In genomic region chr9:93154293-93154903, GRCh38 we compare ENCODE assay signal across 9 cellular contexts. TPM values are rescaled to one million over a fixed set of nuclear protein-coding genes. Genes with fewer than 3 reads are reported as not detected.
A peak's percentile ranks its signal among the peaks of the same experiment; 100 is the strongest.
DNase-seq lines count a peak whose midpoint lies in the region; ATAC-seq and TF ChIP-seq lines count a peak whose summit lies in the region.
"Had no signal": no experiment of that assay in that cellular context is flagged by ENCODE, and none has a peak within 500 bp of the region (broad histone marks: within the 10 kb centered on the region; RNA-seq: fewer than 3 reads in every experiment).

No MANE protein-coding gene starts in this region.

- CTCF ChIA-PET in CD4-positive, alpha-beta memory T cell (lab: Charles Lee; ENCODE audit: partially characterized antibody): interaction anchor here (0.7 to 2.1 kb wide), 7 partner anchors 10 to 151 kb away, joined by 3 to 7 read pairs (median 3); no protein-coding TSS in a partner anchor
- CTCF ChIA-PET in PC-9 (lab: Charles Lee): interaction anchor here (0.6 to 1.2 kb wide), 6 partner anchors 10 to 200 kb away, joined by 3 to 10 read pairs (median 3); no protein-coding TSS in a partner anchor

- TF ChIP-seq CTCF in GM13977 (IDR thresholded peaks at IDR 0.05; ENCODE audit: extremely low read depth, insufficient read depth, missing control alignments) (peak; percentile 65), PC-9 (conservative IDR thresholded peaks at IDR 0.05) (peak; percentile 86), cardiac fibroblast (IDR thresholded peaks at IDR 0.05; ENCODE audit: low read depth, low read length) (peak; percentile 65)

- peak in 4 of 5 donors; percentile 25 to 39 (median 38) for DNase-seq in CD4-positive, alpha-beta memory T cell
- peak; percentile 59 for DNase-seq in GM13977 (ENCODE audit: low spot score)
- peak in 1 of 2 experiments; percentile 60 for DNase-seq in PC-9
- DNase-seq in cardiac fibroblast (ENCODE audit: low read depth in 2 of 2): peak; percentile 18 to 23
- peak in 7 of 10 donors; percentile 18 to 50 (median 39) for DNase-seq in naive thymus-derived CD8-positive, alpha-beta T cell

- no peaks in the 10 kb centered on the region for H3K27me3 ChIP-seq in CD4-positive, alpha-beta memory T cell (ENCODE audit: insufficient read depth, low read length)
- no peaks in the 10 kb centered on the region for H3K27me3 ChIP-seq in PC-9 (ENCODE audit: insufficient read depth, low read depth)

- H3K27ac Mint-ChIP-seq in CD4-positive, alpha-beta memory T cell: peak overlapping the region in 2 of 7 donors; percentile 10 to 25
- peak overlapping the region in 4 of 10 donors; percentile 44 to 69 (median 61) for H3K27ac Mint-ChIP-seq in naive thymus-derived CD8-positive, alpha-beta T cell

- H3K4me3 Mint-ChIP-seq in CD4-positive, alpha-beta memory T cell: no peak overlapping the region
- no peak overlapping the region for H3K4me3 Mint-ChIP-seq in naive thymus-derived CD8-positive, alpha-beta T cell

- H3F3A ChIP-seq in PC-9 (ENCODE audit: insufficient read depth, low read depth): peaks cover 8% of the 10 kb centered on the region; the same call in 1 of the 2 replicates

- no peak overlapping the region for H3K4me2 ChIP-seq in PC-9

- no peak overlapping the region for H3K27ac ChIP-seq in CD4-positive, alpha-beta memory T cell (ENCODE audit: low read depth, low read length)
- no peak overlapping the region for H3K27ac ChIP-seq in PC-9
- H3K27ac ChIP-seq: thoracic aorta had no signal

- H4K20me1 ChIP-seq in PC-9 (ENCODE audit: insufficient read depth): no peaks in the 10 kb centered on the region

- H2AFZ ChIP-seq in PC-9: no peak overlapping the region

- POLR2A ChIA-PET in CD4-positive, alpha-beta memory T cell (lab: Charles Lee; ENCODE audit: partially characterized antibody): interaction anchor here (1.8 kb wide), 1 partner anchor 10 kb away, joined by 5 read pairs; no protein-coding TSS in a partner anchor
- POLR2A ChIA-PET in PC-9 (lab: Charles Lee; ENCODE audit: unreplicated experiment): interaction anchor here (0.8 kb wide), 1 partner anchor 298 kb away, joined by 4 read pairs; no protein-coding TSS in a partner anchor
- POLR2A ChIA-PET in naive thymus-derived CD8-positive, alpha-beta T cell (lab: Charles Lee): no interaction called here

- H3K27me3 Mint-ChIP-seq in CD4-positive, alpha-beta memory T cell: no peaks in the 10 kb centered on the region
- no peaks in the 10 kb centered on the region for H3K27me3 Mint-ChIP-seq in naive thymus-derived CD8-positive, alpha-beta T cell

- intact Hi-C loops in CD4-positive, alpha-beta memory T cell (cut with micrococcal nuclease): no loop called here
- intact Hi-C loops in PC-9 (cut with micrococcal nuclease; ENCODE audit: unreplicated experiment): loop anchor here (2.0 kb wide), 2 partner anchors 46 to 198 kb away; no protein-coding TSS in a partner anchor

- H3K4me1 Mint-ChIP-seq in CD4-positive, alpha-beta memory T cell: peaks cover 8 to 17% (median 12%) of the 10 kb centered on the region in 4 donors
- H3K4me1 Mint-ChIP-seq in naive thymus-derived CD8-positive, alpha-beta T cell: peaks cover 1 to 11% (median 2%) of the 10 kb centered on the region in 4 donors

- no peaks in the 10 kb centered on the region for H3K36me3 Mint-ChIP-seq in CD4-positive, alpha-beta memory T cell
- no peaks in the 10 kb centered on the region for H3K36me3 Mint-ChIP-seq in naive thymus-derived CD8-positive, alpha-beta T cell

- H3K9me3 Mint-ChIP-seq in CD4-positive, alpha-beta memory T cell: no peaks in the 10 kb centered on the region
- H3K9me3 Mint-ChIP-seq in naive thymus-derived CD8-positive, alpha-beta T cell: no peaks in the 10 kb centered on the region

- H3K4me1 ChIP-seq in CD4-positive, alpha-beta memory T cell (ENCODE audit: insufficient read depth, low read length): peaks cover 8% of the 10 kb centered on the region
- no peaks in the 10 kb centered on the region; the same call in 1 of the 2 replicates for H3K4me1 ChIP-seq in PC-9 (replicated peaks; ENCODE audit: insufficient read depth)

- H3K36me3 ChIP-seq in CD4-positive, alpha-beta memory T cell (ENCODE audit: insufficient read depth, low read length): no peaks in the 10 kb centered on the region
- H3K36me3 ChIP-seq in PC-9 (ENCODE audit: low read depth): no peaks in the 10 kb centered on the region
- H3K36me3 ChIP-seq: thoracic aorta had no signal

- no peak overlapping the region for H3K4me3 ChIP-seq in CD4-positive, alpha-beta memory T cell (ENCODE audit: low read length in 2 of 2)
- H3K4me3 ChIP-seq in PC-9 (no peak overlapping the region), cardiac fibroblast (replicated peaks in 1 of 2; ENCODE audit: low read depth in 2 of 2, low read length in 2 of 2) (no peak overlapping the region)
- H3K4me3 ChIP-seq: thoracic aorta had no signal

- BruUV-seq in PC-9 (replicated peaks; lab: Mats Ljungman, UMichigan): no TSS peak

- peak in 1 of 2 donors; percentile 47 for ATAC-seq in naive thymus-derived CD8-positive, alpha-beta T cell
- ATAC-seq in GM19397 (IDR thresholded peaks at IDR 0.05; ENCODE audit: unreplicated experiment): no peak
- ATAC-seq in HG02870 (IDR thresholded peaks at IDR 0.05; ENCODE audit: unreplicated experiment): no peak
- ATAC-seq in HG03039 (IDR thresholded peaks at IDR 0.05; ENCODE audit: unreplicated experiment): no peak

- no peaks in the 10 kb centered on the region for H3K9me3 ChIP-seq in CD4-positive, alpha-beta memory T cell (ENCODE audit: control insufficient read depth in 1 of 2, low read length in 2 of 2)
- H3K9me3 ChIP-seq in PC-9 (ENCODE audit: insufficient read depth, low read depth): no peaks in the 10 kb centered on the region
- H3K9me3 ChIP-seq: thoracic aorta had no signal

- no peaks in the 10 kb centered on the region for H3K79me2 ChIP-seq in PC-9 (ENCODE audit: low read depth)

- no peaks in the 10 kb centered on the region for H3K9me2 ChIP-seq in PC-9 (ENCODE audit: insufficient read depth)

- in situ Hi-C loops in GM13977 (cut with MboI; ENCODE audit: low pct_unique_long_range_greater_than_20kb, low sequenced_read_pairs, unreplicated experiment): loop anchor here (25.0 kb wide), 1 partner anchor 158 kb away; no protein-coding TSS in a partner anchor

RNA-seq across cellular contexts. Expression of gene NINJ1, which starts 20.3 kb away (rescaled TPM):
- total RNA-seq in CD4-positive, alpha-beta memory T cell: 10 to 100 TPM; 31.1 to 31.3 TPM
- 10 to 100 TPM; 75.7 to 92.4 TPM for polyA plus RNA-seq in CD4-positive, alpha-beta memory T cell
- 115 TPM in 2 replicates for total RNA-seq in PC-9 (2021)
- total RNA-seq in naive thymus-derived CD8-positive, alpha-beta T cell: 10 to 100 TPM; 33.8 to 35.6 TPM
- polyA plus RNA-seq in naive thymus-derived CD8-positive, alpha-beta T cell: 10 to 100 TPM; 78.5 to 97.6 (median 96.0) TPM

RNA-seq across cellular contexts. Expression of gene WNK2, which starts 29.5 kb away (rescaled TPM):
- under 1 TPM in 1 of 2 experiments, not detected in 1; 0.26 TPM for total RNA-seq in CD4-positive, alpha-beta memory T cell
- not detected for polyA plus RNA-seq in CD4-positive, alpha-beta memory T cell
- total RNA-seq in PC-9 (2021): 44.6 and 61.3 TPM in 2 replicates
- under 1 TPM in 1 of 2 experiments, not detected in 1; 0.27 TPM for total RNA-seq in naive thymus-derived CD8-positive, alpha-beta T cell
- polyA plus RNA-seq in naive thymus-derived CD8-positive, alpha-beta T cell: not detected

RNA-seq across cellular contexts. Expression of gene CARD19, which starts 58.4 kb away (rescaled TPM):
- 10 to 100 TPM; 57.8 to 64.2 TPM for total RNA-seq in CD4-positive, alpha-beta memory T cell
- polyA plus RNA-seq in CD4-positive, alpha-beta memory T cell: 10 to 100 TPM; 65.6 to 88.7 TPM
- total RNA-seq in PC-9 (2021): 97.5 and 122 TPM in 2 replicates
- total RNA-seq in naive thymus-derived CD8-positive, alpha-beta T cell: 10 to 100 TPM; 68.9 to 71.2 TPM
- 10 to 100 TPM; 56.3 to 62.9 (median 56.9) TPM for polyA plus RNA-seq in naive thymus-derived CD8-positive, alpha-beta T cell

Comparison
In these comparisons a context has a peak if more than half of its experiments do, and no peak if none do; other contexts are left out.
1. RNA of gene WNK2, which starts 29.5 kb away (total RNA-seq): 44.6 to 61.3 TPM in PC-9; 0.26 TPM in CD4-positive, alpha-beta memory T cell and 0.27 TPM in naive thymus-derived CD8-positive, alpha-beta T cell; every median in the first group is over 10 times any median in the second.
2. Peak in every context shown above with its lines, with median percentiles within 50 percentile points of each other: CTCF ChIP-seq.